8 cellular contexts compared by ENCODE assay signal in genomic region chr3:141231101-141231922, GRCh38.
A peak's percentile ranks its signal among the peaks of the same experiment; 100 is the strongest.
DNase-seq lines count a peak whose midpoint lies in the region; ATAC-seq and TF ChIP-seq lines count a peak whose summit lies in the region.

Gene PXYLP1, plus strand, starts transcription at chr3:141231825. Its CDS starts 28,351 bp downstream, at chr3:141260176.

- DNase-seq in AG09319 (ENCODE audit: extremely low read depth, low read depth) (peak; percentile 69), NCI-H2227 (lab: John Stamatoyannopoulos, UW; ENCODE audit: unreplicated experiment) (peak; percentile 92), cerebellar nuclear complex (lab: John Stamatoyannopoulos, UW) (peak; percentile 14 to 28)
- DNase-seq in stimulated activated CD4-positive, alpha-beta T cell treated with anti-CD3 and anti-CD28 coated beads, Interleukin-1b, Interleukin-23, amount 100 ng/mL, for 4 hours (ENCODE audit: low read depth in 2 of 2), result peak; percentile 82 to 88

- peak; percentile 30 for TF ChIP-seq CTCF in AG09319 (IDR thresholded peaks at IDR 0.05; ENCODE audit: low read depth, low read length)

- peak; percentile 83 for ATAC-seq in GM18870 (IDR thresholded peaks at IDR 0.05; ENCODE audit: unreplicated experiment)
- ATAC-seq in HG03108 (IDR thresholded peaks at IDR 0.05; ENCODE audit: unreplicated experiment), result peak; percentile 97
- ATAC-seq in activated CD4-positive, CD25-positive, alpha-beta regulatory T cell treated with anti-CD3 and anti-CD28 coated beads, Interleukin-2, amount 50 U/mL, for 24 hours, result peak; percentile 94 to 97

- H3K27me3 ChIP-seq in layer of hippocampus (ENCODE audit: control insufficient read depth, insufficient read depth, low read length), result no peaks in the 10 kb centered on the region

- peak within 1 kb of the TSS; percentile 73 for H3K27ac ChIP-seq in layer of hippocampus (ENCODE audit: low read depth, low read length)

Comparison
In these comparisons a context has a peak if more than half of its experiments do, and no peak if none do; other contexts are left out.
1. Peak in every context shown above with its lines: DNase-seq, ATAC-seq and H3K27ac ChIP-seq.
2. DNase-seq: peak in every context shown above with its lines; median percentile 92 in NCI-H2227; 85 in stimulated activated CD4-positive, alpha-beta T cell treated with anti-CD3 and anti-CD28 coated beads, Interleukin-1b, Interleukin-23, amount 100 ng/mL, for 4 hours; 69 in AG09319; 21 in cerebellar nuclear complex.